19 cellular contexts compared by ENCODE assay signal in genomic region chr3:100869787-100870186, GRCh38.
A peak's percentile ranks its signal among the peaks of the same experiment; 100 is the strongest.
DNase-seq lines count a peak whose midpoint lies in the region; ATAC-seq lines count a peak whose summit lies in the region.
"Had no signal": no experiment of that assay in that cellular context is flagged by ENCODE, and none has a peak within 500 bp of the region (broad histone marks: within the 10 kb centered on the region; RNA-seq: fewer than 3 reads in every experiment).

No MANE protein-coding gene starts in this region.

- no peak overlapping the region for H3K4me3 ChIP-seq in ACC112 (ENCODE audit: low read depth, low read length)
- H3K4me3 ChIP-seq: GM12878, stomach, vagina had no signal

- H3K79me2 ChIP-seq in ACC112 (ENCODE audit: control insufficient read depth, insufficient read depth, low read length, unreplicated experiment): no peaks in the 10 kb centered on the region

- peak; percentile 13 for DNase-seq in HCEC 1CT
- DNase-seq in dermis microvascular lymphatic vessel endothelial cell (ENCODE audit: low read depth in 2 of 2): peak; percentile 83 to 85
- DNase-seq in left kidney (ENCODE audit: low read depth, low spot score): peak; percentile 16
- no peak for DNase-seq in NCI-H1417 (lab: John Stamatoyannopoulos, UW)
- DNase-seq in T1000 (lab: John Stamatoyannopoulos, UW): no peak
- no peak for DNase-seq in NCI-H2081 treated with DMSO at 0.1 percent for 48 hours (lab: John Stamatoyannopoulos, UW)
- DNase-seq: activated CD8-positive, alpha-beta memory T cell treated with anti-CD3 and anti-CD28 coated beads for 24 hours; activated naive CD8-positive, alpha-beta T cell treated with anti-CD3 and anti-CD28 coated beads, Interleukin-2, amount 50 U/mL, for 24 hours; COR-L47; NCI-H1694 treated with DMSO at 0.1 percent for 48 hours; NCI-H446 treated with DMSO at 0.1 percent for 48 hours; stomach; T-helper 17 cell had no signal

- no peak overlapping the region for H2AFZ ChIP-seq in ACC112 (ENCODE audit: low read length, unreplicated experiment)

- ATAC-seq in HG03442 (IDR thresholded peaks at IDR 0.05; ENCODE audit: unreplicated experiment): no peak
- ATAC-seq: activated naive CD8-positive, alpha-beta T cell treated with anti-CD3 and anti-CD28 coated beads, Interleukin-2, amount 50 U/mL, for 24 hours; activated T-helper 17 cell treated with anti-CD3 and anti-CD28 coated beads, Interleukin-2, amount 50 U/mL, for 72 hours; GM12878; T-helper 17 cell; WTC11 had no signal

- H3K27me3 ChIP-seq in ACC112 (ENCODE audit: insufficient read depth, low read length): no peaks in the 10 kb centered on the region
- H3K27me3 ChIP-seq: stomach, vagina had no signal

- H3K4me1 ChIP-seq in ACC112 (ENCODE audit: control insufficient read depth, insufficient read depth, low read length, unreplicated experiment): peaks cover 28% of the 10 kb centered on the region

- H3K27ac ChIP-seq in ACC112 (ENCODE audit: low read depth, low read length): 0 out of 2 replicates have a peak overlapping the region, but pooled peaks have one; percentile 8
- H3K27ac ChIP-seq: stomach, vagina had no signal

- H3K36me3 ChIP-seq in ACC112 (ENCODE audit: insufficient read depth, low read length): no peaks in the 10 kb centered on the region
- H3K36me3 ChIP-seq: stomach, vagina had no signal

Comparison
In these comparisons a context has a peak if more than half of its experiments do, and no peak if none do; other contexts are left out.
1. DNase-seq: peak in HCEC 1CT (single experiment), dermis microvascular lymphatic vessel endothelial cell (2 of 2) and left kidney (single experiment); none in NCI-H1417 (0 of 3), T1000 (single experiment) and NCI-H2081 treated with DMSO at 0.1 percent for 48 hours (single experiment).